ENCODE assay signal across 14 cellular contexts in the genomic region with DNA sequence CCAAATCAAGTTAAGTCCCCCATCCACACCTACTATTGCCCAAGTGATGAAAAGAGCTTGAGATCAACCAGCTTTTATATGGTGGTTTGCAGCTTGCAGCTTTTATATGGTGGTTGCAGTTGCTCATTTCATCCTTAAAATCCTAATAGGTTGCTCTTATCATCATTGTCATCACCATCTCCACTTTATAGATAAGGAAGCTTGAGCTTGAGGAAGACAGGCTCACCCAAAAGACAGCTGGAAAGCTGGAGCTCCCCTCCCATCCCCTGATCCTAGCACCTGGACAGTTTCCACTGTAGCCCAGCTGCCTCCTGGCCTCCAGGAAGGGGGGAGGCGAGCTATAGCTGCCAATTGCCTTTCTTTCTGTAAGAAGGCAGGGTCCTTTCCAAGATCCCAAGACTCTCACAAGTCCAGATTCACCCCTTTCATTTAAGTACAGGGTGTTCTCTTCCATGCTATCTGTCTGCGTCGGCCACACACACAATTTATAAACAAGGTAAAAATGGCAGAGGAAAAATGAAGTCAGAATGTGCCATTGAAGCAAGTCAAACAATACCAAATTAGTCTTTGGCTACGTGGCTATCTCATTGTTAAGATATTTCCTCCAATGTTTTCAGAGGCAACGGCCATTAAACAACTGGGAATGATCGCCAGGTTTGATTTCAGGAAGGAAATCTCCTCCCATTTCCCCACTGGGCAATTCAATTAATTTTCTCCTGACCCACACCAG.
DNase-seq lines count a peak whose midpoint lies in the region; ATAC-seq and TF ChIP-seq lines count a peak whose summit lies in the region.
"Had no signal": no experiment of that assay in that cellular context is flagged by ENCODE, and none has a peak within 500 bp of the region (broad histone marks: within the 10 kb centered on the region; RNA-seq: fewer than 3 reads in every experiment).

No MANE protein-coding gene starts in this region.

- no peak overlapping the region for H2AFZ ChIP-seq in mammary epithelial cell (ENCODE audit: low read depth, low read length)

- H3K27ac ChIP-seq in mammary epithelial cell (ENCODE audit: insufficient read depth, low read depth, low read length) (no peak overlapping the region), liver (ENCODE audit: low read depth in 1 of 2, low read length in 2 of 2) (peak overlapping the region; percentile 19 to 61), stomach (peak overlapping the region in 4 of 5 donors; percentile 38 to 75 (median 71))

- TF ChIP-seq CTCF in mammary epithelial cell (conservative IDR thresholded peaks at IDR 0.05 in 1 of 2, IDR thresholded peaks at IDR 0.05 in 1 of 2; ENCODE audit: extremely low read depth in 1 of 2, insufficient read depth in 1 of 2, low read depth in 1 of 2, low read length in 2 of 2) (no peak), liver (IDR thresholded peaks at IDR 0.05; ENCODE audit: low read depth, low read length, missing input control) (no peak), stomach (IDR thresholded peaks at IDR 0.05) (no peak)

- CTCF ChIA-PET in mammary epithelial cell (lab: Charles Lee; ENCODE audit: low non-redundant PET): no interaction called here

- no peaks in the 10 kb centered on the region for H4K20me1 ChIP-seq in mammary epithelial cell (ENCODE audit: insufficient read depth, low read length)

- H3K4me2 ChIP-seq in mammary epithelial cell (ENCODE audit: insufficient read depth, low read depth, low read length): peak overlapping the region; percentile 19

- no peak for TF ChIP-seq POLR2A in stomach (IDR thresholded peaks at IDR 0.05)

- ATAC-seq in HG03520 (IDR thresholded peaks at IDR 0.05; ENCODE audit: unreplicated experiment): no peak
- ATAC-seq: WTC11 had no signal

- H3K9ac ChIP-seq in mammary epithelial cell (ENCODE audit: insufficient read depth, low read length) (no peak overlapping the region), liver (ENCODE audit: low read depth in 1 of 2, low read length in 2 of 2) (no peak overlapping the region)

- dilution Hi-C loops in mammary epithelial cell (cut with HindIII; ENCODE audit: low sequenced_read_pairs): loop anchor here (5.0 to 10.0 kb wide), 4 partner anchors 53 to 140 kb away; no protein-coding TSS in a partner anchor

- TF ChIP-seq RAD21 in liver (IDR thresholded peaks at IDR 0.05): no peak

- H3K4me3 ChIP-seq in mammary epithelial cell (replicated peaks in 1 of 3; ENCODE audit: insufficient read depth in 1 of 3, low read depth in 2 of 3, low read length in 3 of 3) (no peak overlapping the region), liver (ENCODE audit: low read depth in 1 of 3, low read length in 3 of 3) (no peak overlapping the region), stomach (no peak overlapping the region)

- peak; percentile 16 for DNase-seq in NCI-H146 treated with DMSO at 0.1 percent for 48 hours (lab: John Stamatoyannopoulos, UW; ENCODE audit: unreplicated experiment)
- no peak for DNase-seq in mammary epithelial cell
- DNase-seq in stomach: no peak
- DNase-seq in SKM-1 (lab: John Stamatoyannopoulos, UW; ENCODE audit: unreplicated experiment): no peak
- DNase-seq in islet precursor cell: no peak
- no peak for DNase-seq in mucosa of gallbladder (ENCODE audit: low spot score)
- DNase-seq: DMS79; effector memory CD4-positive, alpha-beta T cell; NCI-H1694 treated with DMSO at 0.1 percent for 48 hours; occipital lobe; RPMI8226 had no signal

- H3K79me2 ChIP-seq in mammary epithelial cell (ENCODE audit: insufficient read depth, low read length): no peaks in the 10 kb centered on the region

- in situ Hi-C loops in mammary epithelial cell (cut with MboI; ENCODE audit: low sequenced_read_pairs in 2 of 2): no loop called here

- H3K27me3 ChIP-seq in mammary epithelial cell (ENCODE audit: insufficient read depth, low read length) (no peaks in the 10 kb centered on the region), liver (ENCODE audit: control insufficient read depth in 4 of 4, insufficient read depth in 4 of 4, low read length in 3 of 4) (no peaks in the 10 kb centered on the region), stomach (no peaks in the 10 kb centered on the region)

- intact Hi-C loops in mammary epithelial cell (cut with micrococcal nuclease) (no loop called here), stomach (cut with DNase I; ENCODE audit: low total_unique reads) (no loop called here)

- H3K9me3 ChIP-seq in mammary epithelial cell (replicated peaks; ENCODE audit: insufficient read depth, low read length): no peaks in the 10 kb centered on the region
- no peaks in the 10 kb centered on the region for H3K9me3 ChIP-seq in liver (ENCODE audit: control insufficient read depth in 4 of 4, low read length in 3 of 4)
- no peaks in the 10 kb centered on the region for H3K9me3 ChIP-seq in stomach

- TF ChIP-seq EP300 in stomach (IDR thresholded peaks at IDR 0.05): no peak

- H3K36me3 ChIP-seq in mammary epithelial cell (ENCODE audit: insufficient read depth, low read length) (no peaks in the 10 kb centered on the region), liver (ENCODE audit: control insufficient read depth in 4 of 4, insufficient read depth in 3 of 4, low read depth in 1 of 4, low read length in 3 of 4) (no peaks in the 10 kb centered on the region), stomach (no peaks in the 10 kb centered on the region)

- BruUV-seq in mammary epithelial cell (replicated peaks; lab: Mats Ljungman, UMichigan): no TSS peak

- H3K4me1 ChIP-seq in mammary epithelial cell (ENCODE audit: insufficient read depth, low read length): peaks cover 17% of the 10 kb centered on the region
- peaks cover 0 to 2% (median 0%) of the 10 kb centered on the region in 4 donors for H3K4me1 ChIP-seq in liver (ENCODE audit: control insufficient read depth in 4 of 4, insufficient read depth in 4 of 4, low read length in 3 of 4)
- H3K4me1 ChIP-seq in stomach: peaks cover 0 to 34% (median 13%) of the 10 kb centered on the region in 4 donors

- WGBS in mammary epithelial cell (ENCODE audit: low coverage, missing lambda C conversion rate): 46% methylated on average over 6 of the region's 6 CpGs
- 77% methylated on average over 6 of the region's 6 CpGs for WGBS in liver
- WGBS in stomach, 5 donors: 34 to 50% (median 40%) methylated on average over 6 of the region's 6 CpGs

TF ChIP-seq in liver, 16 proteins besides CTCF, POLR2A, EP300 and RAD21 (continues in another document):
- TF ChIP-seq REST (IDR thresholded peaks at IDR 0.05) (no peak), YY1 (IDR thresholded peaks at IDR 0.05) (peak; percentile 26), TAF1 (conservative IDR thresholded peaks at IDR 0.05) (no peak), EGR1 (IDR thresholded peaks at IDR 0.05; ENCODE audit: low read depth in 2 of 2) (no peak), SP1 (IDR thresholded peaks at IDR 0.05) (peak; percentile 21), RXRA (IDR thresholded peaks at IDR 0.05) (no peak), HNF4A (conservative IDR thresholded peaks at IDR 0.05) (no peak), FOXA1 (IDR thresholded peaks at IDR 0.05) (no peak), GABPA (IDR thresholded peaks at IDR 0.05 in 1 of 2, conservative IDR thresholded peaks at IDR 0.05 in 1 of 2) (no peak), NR2F2 (IDR thresholded peaks at IDR 0.05) (peak; percentile 57), FOXA2 (IDR thresholded peaks at IDR 0.05) (no peak)
- TF ChIP-seq, protein P1, sequence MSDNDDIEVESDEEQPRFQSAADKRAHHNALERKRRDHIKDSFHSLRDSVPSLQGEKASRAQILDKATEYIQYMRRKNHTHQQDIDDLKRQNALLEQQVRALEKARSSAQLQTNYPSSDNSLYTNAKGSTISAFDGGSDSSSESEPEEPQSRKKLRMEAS (IDR thresholded peaks at IDR 0.05): no peak
- TF ChIP-seq, protein P2, sequence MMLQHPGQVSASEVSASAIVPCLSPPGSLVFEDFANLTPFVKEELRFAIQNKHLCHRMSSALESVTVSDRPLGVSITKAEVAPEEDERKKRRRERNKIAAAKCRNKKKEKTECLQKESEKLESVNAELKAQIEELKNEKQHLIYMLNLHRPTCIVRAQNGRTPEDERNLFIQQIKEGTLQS (IDR thresholded peaks at IDR 0.05): no peak
